ENCODE assay signal across 8 cellular contexts in the genomic region with DNA sequence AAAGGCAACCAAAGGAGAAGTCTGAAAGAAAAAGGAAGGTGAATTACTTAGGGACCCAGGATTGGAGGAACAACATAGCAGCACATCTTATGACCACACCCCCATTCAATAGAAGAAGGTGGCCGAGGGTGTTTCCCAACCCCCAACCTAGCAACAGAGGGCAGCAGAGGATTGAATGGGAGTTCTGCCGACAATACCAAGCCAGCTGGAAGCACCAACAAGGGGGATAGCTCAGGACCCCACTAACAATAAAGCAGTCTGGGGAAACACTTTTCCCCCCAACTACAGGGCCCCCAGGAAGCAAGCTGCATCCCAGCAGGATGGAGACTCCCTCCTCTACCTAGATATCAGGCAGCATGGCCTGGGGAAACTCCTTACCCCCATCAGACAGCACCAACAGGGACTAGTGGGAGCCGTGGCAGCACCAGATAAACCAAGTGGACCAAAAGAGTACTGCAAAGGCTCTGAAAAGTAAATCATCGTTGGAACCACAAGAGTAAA.
DNase-seq lines count a peak whose midpoint lies in the region; ATAC-seq and TF ChIP-seq lines count a peak whose summit lies in the region.

No MANE protein-coding gene starts in this region.

- H3K9me3 ChIP-seq in MG63 = no peaks in the 10 kb centered on the region
- H3K9me3 ChIP-seq in left lung = no peaks in the 10 kb centered on the region
- no peaks in the 10 kb centered on the region for H3K9me3 ChIP-seq in upper lobe of left lung

- WGBS in upper lobe of left lung, 2 donors = 33 to 55% methylated on average over 4 of the region's 4 CpGs

- DNase-seq in Calu3 (peak; percentile 23), MG63 (peak; percentile 55), caudate nucleus (lab: John Stamatoyannopoulos, UW) (peak in 24 of 61 donors; percentile 8 to 47 (median 23)), left lung (no peak), upper lobe of left lung (no peak)

- peaks cover 11% of the 10 kb centered on the region for H3K4me1 Mint-ChIP-seq in Calu3 (ENCODE audit: low read depth, unreplicated experiment)

- TF ChIP-seq CTCF in Calu3 (IDR thresholded peaks at IDR 0.05; ENCODE audit: unreplicated experiment) (peak; percentile 38), left lung (IDR thresholded peaks at IDR 0.05) (peak in 1 of 2 donors; percentile 20), upper lobe of left lung (IDR thresholded peaks at IDR 0.05) (peak in 4 of 6 experiments; percentile 14 to 31 (median 22))

- H3K27ac Mint-ChIP-seq in Calu3 (ENCODE audit: unreplicated experiment) = no peak overlapping the region

- intact Hi-C loops in Calu3 (cut with micrococcal nuclease; ENCODE audit: unreplicated experiment) (no loop called here), left lung (cut with DNase I) (loop anchor here in 1 of 2 donors (10.0 kb wide), 1 partner anchor 85 kb away; no protein-coding TSS in a partner anchor)

- H3K36me3 ChIP-seq in MG63 (no peaks in the 10 kb centered on the region; the same call in 1 of the 2 replicates), left lung (no peaks in the 10 kb centered on the region), upper lobe of left lung (no peaks in the 10 kb centered on the region)

- ATAC-seq in left lung (peak; percentile 33), upper lobe of left lung (ENCODE audit: low FRiP score in 2 of 2) (peak; percentile 5 to 30), HG03139 (IDR thresholded peaks at IDR 0.05; ENCODE audit: unreplicated experiment) (no peak), HG02623 (IDR thresholded peaks at IDR 0.05; ENCODE audit: unreplicated experiment) (no peak), GM19324 (IDR thresholded peaks at IDR 0.05; ENCODE audit: low FRiP score, unreplicated experiment) (no peak)

- no peaks in the 10 kb centered on the region for H3K9me3 Mint-ChIP-seq in Calu3 (ENCODE audit: low read depth, unreplicated experiment)

- H3K4me3 ChIP-seq in MG63 (no peak overlapping the region), left lung (no peak overlapping the region), upper lobe of left lung (no peak overlapping the region)

- CTCF ChIA-PET in Calu3 (lab: Charles Lee) = interaction anchor here (1.0 to 1.3 kb wide), 2 partner anchors 90 to 91 kb away, joined by 3 to 4 read pairs; partner anchors contain the start of gene LPIN3

- no peak for TF ChIP-seq EP300 in upper lobe of left lung (IDR thresholded peaks at IDR 0.05)

- no peaks in the 10 kb centered on the region for H3K27me3 ChIP-seq in MG63
- no peaks in the 10 kb centered on the region for H3K27me3 ChIP-seq in left lung
- no peaks in the 10 kb centered on the region for H3K27me3 ChIP-seq in upper lobe of left lung

- H3K4me3 Mint-ChIP-seq in Calu3 (ENCODE audit: low read depth, unreplicated experiment) = no peak overlapping the region

- no peaks in the 10 kb centered on the region for H3K36me3 Mint-ChIP-seq in Calu3 (ENCODE audit: insufficient read depth, unreplicated experiment)

- no TSS peak for BruUV-seq in Calu3 (replicated peaks; lab: Mats Ljungman, UMichigan)

- H3K27ac ChIP-seq in caudate nucleus (ENCODE audit: low read depth, low read length) (peak overlapping the region; percentile 98), left lung (peak overlapping the region; percentile 76), upper lobe of left lung (peak overlapping the region; percentile 74 to 89 (median 79))

- H3K4me1 ChIP-seq in left lung (peaks cover 28 to 34% of the 10 kb centered on the region in 2 donors), upper lobe of left lung (peaks cover 42 to 51% (median 46%) of the 10 kb centered on the region in 4 donors)

- no peaks in the 10 kb centered on the region for H3K27me3 Mint-ChIP-seq in Calu3 (ENCODE audit: unreplicated experiment)

- no peak for TF ChIP-seq POLR2A in upper lobe of left lung (IDR thresholded peaks at IDR 0.05)

Comparison
In these comparisons a context has a peak if more than half of its experiments do, and no peak if none do; other contexts are left out.
1. DNase-seq: peak in Calu3 (single experiment) and MG63 (single experiment); none in left lung (0 of 2) and upper lobe of left lung (0 of 2).
2. ATAC-seq: peak in left lung (single experiment) and upper lobe of left lung (2 of 2); none in HG03139 (single experiment), HG02623 (single experiment) and GM19324 (single experiment).
3. Peak in every context shown above with its lines, with median percentiles within 50 percentile points of each other: H3K27ac ChIP-seq.